11 cellular contexts compared by ENCODE assay signal in genomic region chr11:134040386-134041297, GRCh38. TPM values are rescaled to one million over a fixed set of nuclear protein-coding genes. Genes with fewer than 3 reads are reported as not detected.
DNase-seq lines count a peak whose midpoint lies in the region; ATAC-seq and TF ChIP-seq lines count a peak whose summit lies in the region.
"Had no signal": no experiment of that assay in that cellular context is flagged by ENCODE, and none has a peak within 500 bp of the region (broad histone marks: within the 10 kb centered on the region; RNA-seq: fewer than 3 reads in every experiment).

No MANE protein-coding gene starts in this region.

- H3K18ac ChIP-seq in IMR-90 (ENCODE audit: low read depth, low read length), result no peak overlapping the region; the same call in 1 of the 2 replicates

- ATAC-seq in IMR-90 (ENCODE audit: low read depth), result peak; percentile 16
- ATAC-seq in GM21737 (IDR thresholded peaks at IDR 0.05; ENCODE audit: unreplicated experiment), result no peak
- ATAC-seq: activated T-cell treated with anti-CD3 and anti-CD28 coated beads, Interleukin-2, amount 50 U/mL, for 4 hours; K562 had no signal

- dilution Hi-C loops in IMR-90 (cut with HindIII; ENCODE audit: low sequenced_read_pairs, unreplicated experiment), result no loop called here

- H2BK15ac ChIP-seq in IMR-90 (ENCODE audit: low read depth, low read length), result peak overlapping the region; percentile 3; the same call in 1 of the 3 replicates

- no peak for TF ChIP-seq POLR2A in IMR-90 (IDR thresholded peaks at IDR 0.05; ENCODE audit: low read depth, low read length)

- peak overlapping the region; percentile 79 for H2BK120ac ChIP-seq in IMR-90 (ENCODE audit: low read depth, low read length)

- in situ Hi-C loops in IMR-90 (cut with MboI; ENCODE audit: low sequenced_read_pairs), result loop anchor here (10.0 kb wide), 1 partner anchor 214 kb away; the partner anchor contains the start of genes ACAD8 and THYN1

- no peak overlapping the region for H3K4me3 ChIP-seq in IMR-90 (ENCODE audit: insufficient read depth, low read depth, low read length)
- H3K4me3 ChIP-seq in adipocyte (ENCODE audit: low read length), result no peak overlapping the region
- H3K4me3 ChIP-seq: K562 had no signal

- no peak overlapping the region for H3K27ac ChIP-seq in IMR-90 (ENCODE audit: insufficient read depth, low read length)

- BruUV-seq in IMR-90 (replicated peaks; lab: Mats Ljungman, UMichigan), result no TSS peak

- H4K91ac ChIP-seq in IMR-90 (ENCODE audit: insufficient read depth, low read depth, low read length), result peak overlapping the region; percentile 2; the same call in 1 of the 2 replicates

- no peak overlapping the region for H2BK5ac ChIP-seq in IMR-90 (ENCODE audit: low read depth, low read length, poor library complexity, severe bottlenecking)

- DNase-seq in IMR-90 (peak; percentile 90), adipocyte (ENCODE audit: low read depth) (peak; percentile 92), hepatic stellate cell (ENCODE audit: low spot score) (peak; percentile 80), superior temporal gyrus (ENCODE audit: extremely low spot score) (peak; percentile 49), NOMO-1 treated with dmso at 0.1 percent for 144 hours (lab: John Stamatoyannopoulos, UW; ENCODE audit: unreplicated experiment) (no peak), activated gamma-delta T cell treated with Interleukin-2 at 50 U/mL for 16 hours (no peak)
- DNase-seq: activated T-cell treated with anti-CD3 and anti-CD28 coated beads, Interleukin-2, amount 50 U/mL, for 4 hours; immature natural killer cell; NCI-H524 had no signal

- H2AK9ac ChIP-seq in IMR-90 (replicated peaks; ENCODE audit: low read depth, low read length, poor library complexity), result no peak overlapping the region

- TF ChIP-seq RAD21 in IMR-90 (IDR thresholded peaks at IDR 0.05; ENCODE audit: low read length), result no peak

- peak overlapping the region; percentile 59 for H2AFZ ChIP-seq in IMR-90 (replicated peaks; ENCODE audit: low read length, poor library complexity)

- peaks cover 17% of the 10 kb centered on the region for H3K9me1 ChIP-seq in IMR-90 (ENCODE audit: insufficient read depth, low read length)

- 0 out of 2 replicates have a peak overlapping the region, but pooled peaks have one; percentile 62 for H3K4ac ChIP-seq in IMR-90 (ENCODE audit: low read depth, low read length)

- WGBS in IMR-90 (ENCODE audit: extremely low coverage in 2 of 2, insufficient read length in 1 of 2), 2 experiments, result 76% methylated on average over 3 of the region's 20 CpGs; no CpG with 5 or more reads in 1 of the 2 experiments

- H3K27me3 ChIP-seq in IMR-90 (ENCODE audit: control insufficient read depth, insufficient read depth, low read length) (no peaks in the 10 kb centered on the region), adipocyte (replicated peaks; ENCODE audit: control insufficient read depth, insufficient read depth, low read length) (no peaks in the 10 kb centered on the region)

- H4K8ac ChIP-seq in IMR-90 (ENCODE audit: low read depth in 2 of 2, low read length in 2 of 2), result no peak overlapping the region; a peak in 1 of 4 replicates

- peak overlapping the region; percentile 53; the same call in 1 of the 2 replicates for H2AK5ac ChIP-seq in IMR-90 (ENCODE audit: low read depth, low read length)

- no peaks in the 10 kb centered on the region for H4K20me1 ChIP-seq in IMR-90 (ENCODE audit: insufficient read depth, low read length)

- no peak overlapping the region for H4K5ac ChIP-seq in IMR-90 (ENCODE audit: low read depth, low read length)

- H3K4me1 ChIP-seq in IMR-90 (ENCODE audit: control insufficient read depth, insufficient read depth, low read length) (peaks cover 16% of the 10 kb centered on the region), adipocyte (ENCODE audit: control insufficient read depth, insufficient read depth, low read length) (peaks cover 8% of the 10 kb centered on the region)

- H3K9ac ChIP-seq in IMR-90 (ENCODE audit: low read depth, low read length), result no peak overlapping the region
- no peak overlapping the region for H3K9ac ChIP-seq in adipocyte (ENCODE audit: low read length)

- H3K79me1 ChIP-seq in IMR-90 (ENCODE audit: low read depth in 1 of 2, low read length in 2 of 2), result no peaks in the 10 kb centered on the region

- intact Hi-C loops in IMR-90 (cut with micrococcal nuclease), result loop anchor here (10.0 kb wide), 2 partner anchors 184 to 214 kb away; partner anchors contain the start of genes ACAD8, NCAPD3, THYN1 and VPS26B

- H3K4me2 ChIP-seq in IMR-90 (ENCODE audit: low read depth, low read length), result no peak overlapping the region

- H3K14ac ChIP-seq in IMR-90 (replicated peaks; ENCODE audit: low read depth, low read length), result no peak overlapping the region

- H3K23ac ChIP-seq in IMR-90 (ENCODE audit: low read depth, low read length), result no peak overlapping the region

- H3K36me3 ChIP-seq in IMR-90 (ENCODE audit: control insufficient read depth, insufficient read depth, low read length) (no peaks in the 10 kb centered on the region), adipocyte (ENCODE audit: control insufficient read depth, insufficient read depth, low read length, severe bottlenecking) (no peaks in the 10 kb centered on the region)

- H3K9me3 ChIP-seq in IMR-90 (ENCODE audit: control insufficient read depth, insufficient read depth, low read length), result no peaks in the 10 kb centered on the region
- H3K9me3 ChIP-seq in adipocyte (ENCODE audit: control insufficient read depth, low read length), result no peaks in the 10 kb centered on the region

- H2BK20ac ChIP-seq in IMR-90 (ENCODE audit: low read depth, low read length), result 0 out of 2 replicates have a peak overlapping the region, but pooled peaks have one; percentile 18

- CTCF ChIA-PET in IMR-90 (lab: Yijun Ruan, JAX), result interaction anchor here (0.9 to 2.6 kb wide), 3 partner anchors 10 to 155 kb away, joined by 3 to 9 read pairs (median 4); no protein-coding TSS in a partner anchor

- H3K56ac ChIP-seq in IMR-90 (ENCODE audit: extremely low read depth, insufficient read depth, low read length), result no peak overlapping the region

- POLR2A ChIA-PET in IMR-90 (lab: Charles Lee; ENCODE audit: unreplicated experiment), result no interaction called here

- TF ChIP-seq CTCF in IMR-90 (conservative IDR thresholded peaks at IDR 0.05; ENCODE audit: low read depth, low read length), result no peak

TF ChIP-seq in IMR-90, 13 proteins besides CTCF, POLR2A, EP300 and RAD21:
- TF ChIP-seq RFX5 (IDR thresholded peaks at IDR 0.05; ENCODE audit: low read depth, low read length) (no peak), MAZ (IDR thresholded peaks at IDR 0.05; ENCODE audit: borderline replicate concordance, low read depth, low read length) (no peak), SMC3 (IDR thresholded peaks at IDR 0.05; ENCODE audit: low read depth, low read length) (no peak), FOS (IDR thresholded peaks at IDR 0.05; ENCODE audit: low read depth, low read length) (peak; percentile 83), CHD1 (IDR thresholded peaks at IDR 0.05; ENCODE audit: low read depth, low read length) (no peak), MAFK (IDR thresholded peaks at IDR 0.05; ENCODE audit: low read depth, low read length) (no peak), NFE2L2 (IDR thresholded peaks at IDR 0.05; ENCODE audit: low read depth, low read length) (peak; percentile 78), USF2 (IDR thresholded peaks at IDR 0.05; ENCODE audit: low read depth, low read length) (no peak), MXI1 (IDR thresholded peaks at IDR 0.05; ENCODE audit: borderline replicate concordance, low read depth, low read length) (0 out of 2 replicates have a peak, but pooled peaks have one; percentile 31), BHLHE40 (IDR thresholded peaks at IDR 0.05; ENCODE audit: low read depth, low read length) (peak; percentile 75), CEBPB (IDR thresholded peaks at IDR 0.05; ENCODE audit: low read depth, low read length) (no peak)

RNA-seq across cellular contexts. Expression of gene JAM3, which starts 28.2 kb away (rescaled TPM):
- 71.5 and 102 TPM in 2 replicates for total RNA-seq in IMR-90 (2012; rRNA removed)
- polyA plus RNA-seq in IMR-90 (2012; rRNA removed), result 32.0 and 38.0 TPM in 2 replicates
- polyA plus RNA-seq in IMR-90 (2012; cell fraction: cytosol; rRNA removed), result 17.9 and 24.0 TPM in 2 replicates
- 20.6 and 54.0 TPM in 2 replicates for polyA plus RNA-seq in IMR-90 (2012; cell fraction: nucleus; rRNA removed; ENCODE audit: low replicate concordance)

Comparison
In these comparisons a context has a peak if more than half of its experiments do, and no peak if none do; other contexts are left out.
1. DNase-seq: peak in IMR-90 (single experiment), adipocyte (single experiment), hepatic stellate cell (single experiment) and superior temporal gyrus (single experiment); none in NOMO-1 treated with dmso at 0.1 percent for 144 hours (single experiment) and activated gamma-delta T cell treated with Interleukin-2 at 50 U/mL for 16 hours (single experiment).